In the genomic region with DNA sequence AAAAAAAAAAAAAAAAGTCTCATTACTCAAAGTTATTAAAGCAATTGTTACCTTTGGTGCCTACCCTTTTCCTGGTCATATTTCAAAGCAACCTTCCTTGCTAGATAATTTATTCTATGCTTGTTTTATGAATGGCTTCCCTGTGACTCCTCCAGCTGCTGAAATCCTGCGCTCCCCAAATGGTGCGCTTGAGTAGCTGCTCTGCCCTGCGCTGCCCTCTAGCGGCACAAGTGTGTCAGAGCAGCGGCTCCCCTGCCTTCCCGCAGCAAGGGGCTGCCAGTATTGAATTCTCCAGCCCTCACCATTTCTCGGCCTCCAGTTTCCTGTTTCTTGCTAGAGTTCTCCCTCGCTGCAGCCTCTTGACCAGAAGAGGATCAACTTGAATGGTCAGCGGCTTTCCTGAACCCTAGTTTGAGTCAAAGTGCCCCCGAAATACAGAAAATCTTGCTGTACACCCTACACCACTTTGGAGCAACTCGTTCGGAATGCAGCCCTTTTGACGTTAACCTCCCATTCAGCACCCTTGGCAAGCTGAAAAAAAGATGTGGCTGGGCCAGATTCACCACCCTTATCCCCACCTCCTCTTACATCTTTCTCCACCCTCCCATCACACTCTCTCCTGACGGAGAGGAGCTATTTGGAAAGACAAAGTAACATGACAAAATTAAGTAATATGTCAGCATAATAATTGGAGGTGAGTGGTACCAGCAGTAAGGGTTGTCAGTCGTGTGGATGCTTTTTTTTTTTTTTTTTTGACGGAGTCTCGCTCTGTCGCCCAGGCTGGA, we compare ENCODE assay signal across 1 cellular context.
TF ChIP-seq lines count a peak whose summit lies in the region.

No MANE protein-coding gene starts in this region.

TF ChIP-seq in IMR-90, 13 proteins besides CTCF, POLR2A, EP300 and RAD21 (continued from another document):
- TF ChIP-seq RCOR1 (IDR thresholded peaks at IDR 0.05; ENCODE audit: insufficient replicate concordance, low read length) (no peak), FOS (IDR thresholded peaks at IDR 0.05; ENCODE audit: low read depth, low read length) (no peak)
- TF ChIP-seq, protein P1, sequence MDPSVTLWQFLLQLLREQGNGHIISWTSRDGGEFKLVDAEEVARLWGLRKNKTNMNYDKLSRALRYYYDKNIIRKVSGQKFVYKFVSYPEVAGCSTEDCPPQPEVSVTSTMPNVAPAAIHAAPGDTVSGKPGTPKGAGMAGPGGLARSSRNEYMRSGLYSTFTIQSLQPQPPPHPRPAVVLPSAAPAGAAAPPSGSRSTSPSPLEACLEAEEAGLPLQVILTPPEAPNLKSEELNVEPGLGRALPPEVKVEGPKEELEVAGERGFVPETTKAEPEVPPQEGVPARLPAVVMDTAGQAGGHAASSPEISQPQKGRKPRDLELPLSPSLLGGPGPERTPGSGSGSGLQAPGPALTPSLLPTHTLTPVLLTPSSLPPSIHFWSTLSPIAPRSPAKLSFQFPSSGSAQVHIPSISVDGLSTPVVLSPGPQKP (IDR thresholded peaks at IDR 0.05; ENCODE audit: borderline replicate concordance, low read depth, low read length), result no peak
- TF ChIP-seq, protein P2, sequence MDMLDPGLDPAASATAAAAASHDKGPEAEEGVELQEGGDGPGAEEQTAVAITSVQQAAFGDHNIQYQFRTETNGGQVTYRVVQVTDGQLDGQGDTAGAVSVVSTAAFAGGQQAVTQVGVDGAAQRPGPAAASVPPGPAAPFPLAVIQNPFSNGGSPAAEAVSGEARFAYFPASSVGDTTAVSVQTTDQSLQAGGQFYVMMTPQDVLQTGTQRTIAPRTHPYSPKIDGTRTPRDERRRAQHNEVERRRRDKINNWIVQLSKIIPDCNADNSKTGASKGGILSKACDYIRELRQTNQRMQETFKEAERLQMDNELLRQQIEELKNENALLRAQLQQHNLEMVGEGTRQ (IDR thresholded peaks at IDR 0.05; ENCODE audit: low read depth, low read length), result no peak
